Comparison of ENCODE assay signal across 1 cellular context in genomic region chr16:57462209-57462977, GRCh38.
TF ChIP-seq lines count a peak whose summit lies in the region.

Gene POLR2C, plus strand, starts transcription at chr16:57462679. Its CDS starts 46 bp downstream, at chr16:57462725.

TF ChIP-seq in HepG2, 621 proteins besides CTCF, POLR2A, EP300 and RAD21 (continued from another document and continues in another):
- TF ChIP-seq ZSCAN5A (CRISPR knock-in tag; IDR thresholded peaks at IDR 0.05; ENCODE audit: borderline replicate concordance), result peak; percentile 84; the same call in 1 of the 2 replicates
- TF ChIP-seq CEBPG (CRISPR knock-in tag; IDR thresholded peaks at IDR 0.05), result peak; percentile 48
- TF ChIP-seq ZNF782 (CRISPR knock-in tag; IDR thresholded peaks at IDR 0.05; ENCODE audit: borderline replicate concordance), result peak; percentile 92; the same call in 1 of the 2 replicates
- TF ChIP-seq YEATS4 (CRISPR knock-in tag; IDR thresholded peaks at IDR 0.05; ENCODE audit: borderline replicate concordance), result peak; percentile 99
- no peak for TF ChIP-seq PRPF4 (IDR thresholded peaks at IDR 0.05; ENCODE audit: low read depth, low read length, poor library complexity, severe bottlenecking)
- TF ChIP-seq SKIL (CRISPR knock-in tag; IDR thresholded peaks at IDR 0.05; ENCODE audit: borderline replicate concordance), result no peak
- TF ChIP-seq ATF3 (CRISPR knock-in tag; IDR thresholded peaks at IDR 0.05), result peak; percentile 57; the same call in 1 of the 2 replicates
- TF ChIP-seq ERF (CRISPR knock-in tag; IDR thresholded peaks at IDR 0.05), result peak; percentile 98
- no peak for TF ChIP-seq SP140L (CRISPR knock-in tag; IDR thresholded peaks at IDR 0.05; ENCODE audit: borderline replicate concordance)
- peak; percentile 89 for TF ChIP-seq NAIF1 (CRISPR knock-in tag; IDR thresholded peaks at IDR 0.05; ENCODE audit: borderline replicate concordance)
- no peak for TF ChIP-seq NCOA1 (CRISPR knock-in tag; IDR thresholded peaks at IDR 0.05)
- peak; percentile 77; the same call in 1 of the 2 replicates for TF ChIP-seq ZNF547 (CRISPR knock-in tag; IDR thresholded peaks at IDR 0.05)
- 0 out of 2 replicates have a peak, but pooled peaks have one; percentile 5 for TF ChIP-seq ZNF337 (CRISPR knock-in tag; IDR thresholded peaks at IDR 0.05; ENCODE audit: borderline replicate concordance, low read depth)
- TF ChIP-seq AGO2 (optimal IDR thresholded peaks at IDR 0.05; ENCODE audit: low read depth, low read length), result peak; percentile 91
- TF ChIP-seq ZNF550 (CRISPR knock-in tag; IDR thresholded peaks at IDR 0.05; ENCODE audit: borderline replicate concordance), result 0 out of 2 replicates have a peak, but pooled peaks have one; percentile 87
- TF ChIP-seq MAFK (conservative IDR thresholded peaks at IDR 0.05 in 1 of 2, IDR thresholded peaks at IDR 0.05 in 1 of 2; ENCODE audit: low read length in 2 of 2), result no peak
- TF ChIP-seq ETS1 (CRISPR knock-in tag; IDR thresholded peaks at IDR 0.05), result 0 out of 2 replicates have a peak, but pooled peaks have one; percentile 77
- peak; percentile 69; the same call in 1 of the 2 replicates for TF ChIP-seq ZNF441 (CRISPR knock-in tag; IDR thresholded peaks at IDR 0.05; ENCODE audit: borderline replicate concordance)
- TF ChIP-seq JUNB (CRISPR knock-in tag; IDR thresholded peaks at IDR 0.05; ENCODE audit: borderline replicate concordance), result no peak
- TF ChIP-seq HNF1A (IDR thresholded peaks at IDR 0.05; ENCODE audit: low read depth), result no peak
- peak; percentile 75; the same call in 1 of the 2 replicates for TF ChIP-seq HNF1A (CRISPR knock-in tag; IDR thresholded peaks at IDR 0.05; ENCODE audit: borderline replicate concordance)
- TF ChIP-seq ZNF768 (CRISPR knock-in tag; IDR thresholded peaks at IDR 0.05), result peak; percentile 86; the same call in 1 of the 2 replicates
- TF ChIP-seq BRF2 (CRISPR knock-in tag; IDR thresholded peaks at IDR 0.05), result no peak
- peak; percentile 97 for TF ChIP-seq ZGPAT (CRISPR knock-in tag; IDR thresholded peaks at IDR 0.05)
- peak; percentile 93 for TF ChIP-seq TSC22D2 (CRISPR knock-in tag; IDR thresholded peaks at IDR 0.05; ENCODE audit: borderline replicate concordance)
- no peak for TF ChIP-seq HNRNPUL1 (IDR thresholded peaks at IDR 0.05; ENCODE audit: low read depth, low read length)
- TF ChIP-seq ZFY (CRISPR knock-in tag; IDR thresholded peaks at IDR 0.05), result peak; percentile 95
- no peak for TF ChIP-seq RORA (CRISPR knock-in tag; IDR thresholded peaks at IDR 0.05)
- TF ChIP-seq ZNF460 (CRISPR knock-in tag; IDR thresholded peaks at IDR 0.05; ENCODE audit: borderline replicate concordance), result no peak
- peak; percentile 80 for TF ChIP-seq TOPORS (CRISPR knock-in tag; IDR thresholded peaks at IDR 0.05)
- no peak for TF ChIP-seq ZNF407 (CRISPR knock-in tag; IDR thresholded peaks at IDR 0.05; ENCODE audit: not compliant biosample characterization)
- TF ChIP-seq JDP2 (CRISPR knock-in tag; IDR thresholded peaks at IDR 0.05; ENCODE audit: borderline replicate concordance), result no peak
- no peak for TF ChIP-seq PAF1 (CRISPR knock-in tag; IDR thresholded peaks at IDR 0.05)
- TF ChIP-seq GMEB1 (CRISPR knock-in tag; IDR thresholded peaks at IDR 0.05; ENCODE audit: borderline replicate concordance), result peak; percentile 86
- no peak; the same call in 1 of the 2 replicates for TF ChIP-seq NFATC3 (CRISPR knock-in tag; IDR thresholded peaks at IDR 0.05)
- 0 out of 2 replicates have a peak, but pooled peaks have one; percentile 51 for TF ChIP-seq HNRNPL (IDR thresholded peaks at IDR 0.05; ENCODE audit: low read depth, low read length)
